In the genomic region with DNA sequence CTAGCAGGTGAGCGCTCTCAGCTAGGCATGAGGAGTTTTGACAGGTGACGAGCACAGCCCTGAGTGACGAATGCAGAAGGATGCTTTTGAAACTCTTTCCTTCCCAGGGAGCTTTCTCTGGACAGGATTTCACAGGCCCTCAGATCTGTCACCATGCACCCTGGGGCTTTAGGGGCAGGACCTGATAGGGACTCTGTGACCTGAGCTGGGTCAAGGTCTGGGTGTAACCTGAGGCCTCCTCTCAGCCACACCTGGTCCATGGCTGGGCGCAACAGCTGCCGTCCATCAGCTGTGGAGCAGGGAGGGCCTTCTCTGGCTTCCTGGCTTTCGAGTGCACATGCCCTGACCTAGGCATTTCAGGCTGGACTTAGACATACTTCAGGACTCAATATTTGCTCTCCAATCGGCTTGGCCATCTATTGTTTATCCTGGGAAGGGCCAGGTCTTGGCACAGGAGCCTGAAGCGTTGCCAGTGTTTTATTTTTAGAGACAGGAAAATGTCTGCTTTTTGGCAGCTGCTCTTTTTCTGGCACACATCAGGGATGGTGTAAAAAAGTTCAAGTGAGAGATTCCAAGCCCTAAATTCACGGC, we compare ENCODE assay signal across 12 cellular contexts. TPM values are rescaled to one million over a fixed set of nuclear protein-coding genes. Genes with fewer than 3 reads are reported as not detected.
DNase-seq lines count a peak whose midpoint lies in the region; ATAC-seq and TF ChIP-seq lines count a peak whose summit lies in the region.
"Had no signal": no experiment of that assay in that cellular context is flagged by ENCODE, and none has a peak within 500 bp of the region (broad histone marks: within the 10 kb centered on the region; RNA-seq: fewer than 3 reads in every experiment).

No MANE protein-coding gene starts in this region.

- H4K8ac ChIP-seq in trophoblast cell (ENCODE audit: low read depth, low read length) = peak overlapping the region; percentile 8

- H3K4me3 ChIP-seq in RWPE2 (ENCODE audit: severe bottlenecking) (no peak overlapping the region), trophoblast cell (ENCODE audit: low read depth, low read length) (no peak overlapping the region)
- H3K4me3 ChIP-seq: Peyer's patch had no signal

- H3K4me1 Mint-ChIP-seq in T-helper 2 cell treated with Interferon-gamma antibody and Interleukin-4, amounts not matched to agents 5 μg/mL and 100 μg/mL, for 36 hours (ENCODE audit: low read depth) = peaks cover 3% of the 10 kb centered on the region

- H3K9me3 Mint-ChIP-seq in T-helper 2 cell treated with Interferon-gamma antibody and Interleukin-4, amounts not matched to agents 5 μg/mL and 100 μg/mL, for 36 hours = no peaks in the 10 kb centered on the region

- H3K36me3 ChIP-seq in RWPE2 (ENCODE audit: low read depth) = no peaks in the 10 kb centered on the region
- no peaks in the 10 kb centered on the region for H3K36me3 ChIP-seq in trophoblast cell (ENCODE audit: control insufficient read depth in 1 of 2, insufficient read depth in 2 of 2, low read length in 2 of 2)
- H3K36me3 ChIP-seq: Peyer's patch had no signal

- H3K4me2 ChIP-seq in trophoblast cell (ENCODE audit: low read length) = no peak overlapping the region

- peak overlapping the region; percentile 59 for H2BK120ac ChIP-seq in trophoblast cell (ENCODE audit: insufficient read depth, low read length, poor library complexity)

- H3K9me3 ChIP-seq in RWPE2 (ENCODE audit: severe bottlenecking) (no peaks in the 10 kb centered on the region), trophoblast cell (ENCODE audit: insufficient read depth, low read depth, low read length) (no peaks in the 10 kb centered on the region)
- H3K9me3 ChIP-seq: Peyer's patch had no signal

- H3K4ac ChIP-seq in trophoblast cell (ENCODE audit: low read depth, low read length) = no peak overlapping the region

- H3K27ac ChIP-seq in RWPE2 (ENCODE audit: poor library complexity, severe bottlenecking) (peak overlapping the region; percentile 99), foreskin keratinocyte (peak overlapping the region; percentile 91), trophoblast cell (ENCODE audit: low read depth, low read length) (peak overlapping the region; percentile 84)

- no CpG with 5 or more reads among the region's 9 CpGs for WGBS in trophoblast cell (ENCODE audit: extremely low coverage, insufficient coverage, insufficient read length)

- no peak overlapping the region for H2AK5ac ChIP-seq in trophoblast cell (ENCODE audit: low read length)

- peak overlapping the region; percentile 81 for H2BK12ac ChIP-seq in trophoblast cell (ENCODE audit: low read length)

- H3K27ac Mint-ChIP-seq in T-helper 2 cell treated with Interferon-gamma antibody and Interleukin-4, amounts not matched to agents 5 μg/mL and 100 μg/mL, for 36 hours = no peak overlapping the region

- no peaks in the 10 kb centered on the region for H3K27me3 ChIP-seq in RWPE2 (ENCODE audit: insufficient read depth, poor library complexity, severe bottlenecking)
- no peaks in the 10 kb centered on the region for H3K27me3 ChIP-seq in foreskin keratinocyte
- no peaks in the 10 kb centered on the region for H3K27me3 ChIP-seq in trophoblast cell (ENCODE audit: insufficient read depth, low read length)
- H3K27me3 ChIP-seq: Peyer's patch had no signal

- H3K79me2 ChIP-seq in trophoblast cell (ENCODE audit: control insufficient read depth, insufficient read depth, low read length, poor library complexity) = peaks cover 8% of the 10 kb centered on the region

- peak overlapping the region; percentile 48 for H2BK5ac ChIP-seq in trophoblast cell (ENCODE audit: low read depth, low read length, poor library complexity)

- peaks cover 42% of the 10 kb centered on the region for H3K79me1 ChIP-seq in trophoblast cell (ENCODE audit: low read length)

- ATAC-seq in RWPE2 (ENCODE audit: low read depth) (no peak), foreskin keratinocyte (no peak), GM21381 (IDR thresholded peaks at IDR 0.05; ENCODE audit: unreplicated experiment) (no peak)

- peak overlapping the region; percentile 58 for H3K14ac ChIP-seq in trophoblast cell (ENCODE audit: low read length)

- no peak overlapping the region for H3K9ac ChIP-seq in trophoblast cell (ENCODE audit: low read length)

- H4K91ac ChIP-seq in trophoblast cell (ENCODE audit: low read depth, low read length) = peak overlapping the region; percentile 42

- no peaks in the 10 kb centered on the region for H3K36me3 Mint-ChIP-seq in T-helper 2 cell treated with Interferon-gamma antibody and Interleukin-4, amounts not matched to agents 5 μg/mL and 100 μg/mL, for 36 hours (ENCODE audit: low read depth)

- no peak overlapping the region for H3K4me3 Mint-ChIP-seq in T-helper 2 cell treated with Interferon-gamma antibody and Interleukin-4, amounts not matched to agents 5 μg/mL and 100 μg/mL, for 36 hours

- no peak overlapping the region for H4K12ac ChIP-seq in trophoblast cell (ENCODE audit: low read depth, low read length)

- peaks cover 2% of the 10 kb centered on the region for H3K27me3 Mint-ChIP-seq in T-helper 2 cell treated with Interferon-gamma antibody and Interleukin-4, amounts not matched to agents 5 μg/mL and 100 μg/mL, for 36 hours (ENCODE audit: low read depth)

- H3K4me1 ChIP-seq in RWPE2 (ENCODE audit: insufficient read depth, poor library complexity, severe bottlenecking) (peaks cover 38% of the 10 kb centered on the region), foreskin keratinocyte (peaks cover 16% of the 10 kb centered on the region), trophoblast cell (ENCODE audit: control insufficient read depth in 1 of 2, insufficient read depth in 2 of 2, low read length in 2 of 2) (peaks cover 28 to 30% of the 10 kb centered on the region in 2 experiments)

- no peak overlapping the region for H2AFZ ChIP-seq in trophoblast cell (ENCODE audit: insufficient read depth, low read length, poor library complexity)

- DNase-seq in EL (peak; percentile 11), RWPE2 (ENCODE audit: low spot score) (no peak), foreskin keratinocyte (peak in 1 of 2 donors; percentile 36), trophoblast cell (peak; percentile 76 to 84), NOMO-1 treated with dmso at 0.1 percent for 144 hours (lab: John Stamatoyannopoulos, UW; ENCODE audit: unreplicated experiment) (no peak), NCI-H774 (lab: John Stamatoyannopoulos, UW) (no peak)
- DNase-seq in T-helper 2 cell treated with Interferon-gamma antibody and Interleukin-4, amounts not matched to agents 5 μg/mL and 100 μg/mL, for 36 hours (ENCODE audit: low spot score) = no peak
- DNase-seq: activated CD8-positive, alpha-beta memory T cell treated with anti-CD3 and anti-CD28 coated beads, Interleukin-2, amount 50 U/mL, for 4 hours had no signal

- no peak overlapping the region for H3K18ac ChIP-seq in trophoblast cell (ENCODE audit: low read length)

- no peak for TF ChIP-seq CTCF in RWPE2 (IDR thresholded peaks at IDR 0.05; ENCODE audit: poor library complexity, severe bottlenecking)
- no peak for TF ChIP-seq CTCF in foreskin keratinocyte (conservative IDR thresholded peaks at IDR 0.05)

- no peak overlapping the region for H3K23ac ChIP-seq in trophoblast cell (ENCODE audit: low read length)

RNA-seq across cellular contexts. Expression of gene C4orf51, which starts 56.4 kb away (rescaled TPM):
- not detected in 2 replicates for total RNA-seq in foreskin keratinocyte
- polyA plus RNA-seq in foreskin keratinocyte = not detected in 2 replicates
- not detected in 2 replicates for polyA plus RNA-seq in trophoblast cell (2013)
- total RNA-seq: Peyer's patch, progenitor cell of endocrine pancreas, subcutaneous adipose tissue had no signal

Comparison
In these comparisons a context has a peak if more than half of its experiments do, and no peak if none do; other contexts are left out.
1. DNase-seq: peak in EL (single experiment) and trophoblast cell (2 of 2); none in RWPE2 (single experiment), NOMO-1 treated with dmso at 0.1 percent for 144 hours (single experiment), NCI-H774 (single experiment) and T-helper 2 cell treated with Interferon-gamma antibody and Interleukin-4, amounts not matched to agents 5 μg/mL and 100 μg/mL, for 36 hours (single experiment).
2. Peak in every context shown above with its lines, with median percentiles within 50 percentile points of each other: H3K27ac ChIP-seq.